2 cellular contexts compared by ENCODE assay signal in the genomic region with DNA sequence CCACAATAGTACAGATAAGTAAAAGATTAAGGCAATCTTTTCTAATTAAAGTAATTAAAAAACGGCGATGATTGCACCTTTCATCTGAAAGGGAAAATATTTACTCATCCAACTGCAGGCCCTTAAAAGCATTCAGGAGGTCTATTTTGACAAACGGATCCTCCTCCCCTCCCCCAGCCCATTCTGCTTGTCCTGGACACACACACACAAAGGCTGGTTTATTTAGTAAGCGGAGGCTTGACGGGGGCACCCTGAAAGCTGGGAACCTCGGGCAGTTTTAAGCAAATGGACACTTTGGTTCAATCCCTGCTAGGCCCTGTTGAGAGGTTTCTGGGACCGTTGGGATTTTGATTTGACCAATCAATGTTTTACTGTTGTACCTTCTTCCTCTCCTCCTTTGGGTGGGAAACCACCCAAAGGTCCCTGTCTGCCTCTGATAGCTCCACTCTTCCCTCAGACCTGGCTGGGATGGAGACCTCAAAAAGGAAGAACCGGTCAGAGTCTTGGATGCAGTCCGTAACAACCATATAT.
TF ChIP-seq lines count a peak whose summit lies in the region.

No MANE protein-coding gene starts in this region.

TF ChIP-seq in IMR-90, 13 proteins besides CTCF, POLR2A, EP300 and RAD21:
- TF ChIP-seq RCOR1 (IDR thresholded peaks at IDR 0.05; ENCODE audit: insufficient replicate concordance, low read length) (no peak), FOS (IDR thresholded peaks at IDR 0.05; ENCODE audit: low read depth, low read length) (no peak), MXI1 (IDR thresholded peaks at IDR 0.05; ENCODE audit: borderline replicate concordance, low read depth, low read length) (no peak), RFX5 (IDR thresholded peaks at IDR 0.05; ENCODE audit: low read depth, low read length) (no peak), ELK1 (IDR thresholded peaks at IDR 0.05; ENCODE audit: borderline replicate concordance, low read depth, low read length) (no peak), BHLHE40 (IDR thresholded peaks at IDR 0.05; ENCODE audit: low read depth, low read length) (no peak), USF2 (IDR thresholded peaks at IDR 0.05; ENCODE audit: low read depth, low read length) (no peak), CEBPB (IDR thresholded peaks at IDR 0.05; ENCODE audit: low read depth, low read length) (no peak), MAFK (IDR thresholded peaks at IDR 0.05; ENCODE audit: low read depth, low read length) (no peak), MAZ (IDR thresholded peaks at IDR 0.05; ENCODE audit: borderline replicate concordance, low read depth, low read length) (no peak), CHD1 (IDR thresholded peaks at IDR 0.05; ENCODE audit: low read depth, low read length) (no peak), SMC3 (IDR thresholded peaks at IDR 0.05; ENCODE audit: low read depth, low read length) (no peak)

TF ChIP-seq in HepG2, 621 proteins besides CTCF, POLR2A, EP300 and RAD21 (continues in another document):
- TF ChIP-seq SETDB1 (CRISPR knock-in tag; IDR thresholded peaks at IDR 0.05; ENCODE audit: borderline replicate concordance) (no peak), PRDM10 (CRISPR knock-in tag; IDR thresholded peaks at IDR 0.05; ENCODE audit: low read depth) (no peak), ZNF644 (CRISPR knock-in tag; IDR thresholded peaks at IDR 0.05; ENCODE audit: low read depth) (no peak), ZNF558 (CRISPR knock-in tag; IDR thresholded peaks at IDR 0.05; ENCODE audit: borderline replicate concordance) (no peak), FOXP4 (CRISPR knock-in tag; IDR thresholded peaks at IDR 0.05) (0 out of 2 replicates have a peak, but pooled peaks have one; percentile 20), ZNF761 (CRISPR knock-in tag; conservative IDR thresholded peaks at IDR 0.05) (no peak), ZNF460 (CRISPR knock-in tag; IDR thresholded peaks at IDR 0.05; ENCODE audit: borderline replicate concordance) (no peak), RBAK (CRISPR knock-in tag; IDR thresholded peaks at IDR 0.05) (no peak), ZNF660 (CRISPR knock-in tag; IDR thresholded peaks at IDR 0.05; ENCODE audit: borderline replicate concordance, low read depth) (no peak), SRF (IDR thresholded peaks at IDR 0.05; ENCODE audit: low read depth, low read length) (no peak), RFX5 (IDR thresholded peaks at IDR 0.05; ENCODE audit: low read depth, low read length) (no peak), SMAD1 (CRISPR knock-in tag; IDR thresholded peaks at IDR 0.05; ENCODE audit: borderline replicate concordance, low read depth) (no peak), ZNF441 (CRISPR knock-in tag; IDR thresholded peaks at IDR 0.05; ENCODE audit: borderline replicate concordance) (0 out of 2 replicates have a peak, but pooled peaks have one; percentile 27), KDM1A (CRISPR knock-in tag; IDR thresholded peaks at IDR 0.05) (no peak), ATF6 (CRISPR knock-in tag; conservative IDR thresholded peaks at IDR 0.05) (no peak), ZC3H4 (CRISPR knock-in tag; IDR thresholded peaks at IDR 0.05; ENCODE audit: borderline replicate concordance) (no peak), ZNF615 (CRISPR knock-in tag; IDR thresholded peaks at IDR 0.05; ENCODE audit: borderline replicate concordance) (no peak), CREM (IDR thresholded peaks at IDR 0.05) (no peak), CREM (CRISPR knock-in tag; IDR thresholded peaks at IDR 0.05) (no peak), TCF12 (IDR thresholded peaks at IDR 0.05) (no peak), TCF12 (CRISPR knock-in tag; IDR thresholded peaks at IDR 0.05) (no peak), TP53 (CRISPR knock-in tag; conservative IDR thresholded peaks at IDR 0.05) (no peak), ESRRA (CRISPR knock-in tag; IDR thresholded peaks at IDR 0.05; ENCODE audit: low read depth) (no peak), TBX2 (CRISPR knock-in tag; IDR thresholded peaks at IDR 0.05; ENCODE audit: borderline replicate concordance) (no peak; the same call in 1 of the 2 replicates), ZNF605 (CRISPR knock-in tag; IDR thresholded peaks at IDR 0.05) (no peak), ZNF564 (CRISPR knock-in tag; IDR thresholded peaks at IDR 0.05) (no peak), ZFP41 (CRISPR knock-in tag; IDR thresholded peaks at IDR 0.05; ENCODE audit: borderline replicate concordance) (no peak), NONO (IDR thresholded peaks at IDR 0.05) (no peak), NONO (CRISPR knock-in tag; conservative IDR thresholded peaks at IDR 0.05) (no peak), CHD2 (IDR thresholded peaks at IDR 0.05; ENCODE audit: low read depth, low read length) (no peak), ZNF121 (CRISPR knock-in tag; IDR thresholded peaks at IDR 0.05) (no peak), NR2F2 (IDR thresholded peaks at IDR 0.05; ENCODE audit: borderline replicate concordance, low read depth) (no peak), ZNF350 (CRISPR knock-in tag; IDR thresholded peaks at IDR 0.05; ENCODE audit: borderline replicate concordance, low read depth) (no peak), ZNF18 (CRISPR knock-in tag; IDR thresholded peaks at IDR 0.05; ENCODE audit: insufficient replicate concordance) (no peak), MYNN (CRISPR knock-in tag; IDR thresholded peaks at IDR 0.05; ENCODE audit: low read depth) (no peak), ZNF776 (CRISPR knock-in tag; IDR thresholded peaks at IDR 0.05) (no peak), FOXJ3 (CRISPR knock-in tag; IDR thresholded peaks at IDR 0.05; ENCODE audit: borderline replicate concordance) (no peak), MIER3 (CRISPR knock-in tag; IDR thresholded peaks at IDR 0.05; ENCODE audit: borderline replicate concordance) (no peak; the same call in 1 of the 2 replicates), ZNF670 (CRISPR knock-in tag; IDR thresholded peaks at IDR 0.05; ENCODE audit: borderline replicate concordance) (peak; percentile 63; the same call in 1 of the 2 replicates), RNF2 (conservative IDR thresholded peaks at IDR 0.05; ENCODE audit: low read depth) (no peak), PHF21A (CRISPR knock-in tag; IDR thresholded peaks at IDR 0.05) (no peak), NCOA1 (CRISPR knock-in tag; IDR thresholded peaks at IDR 0.05) (0 out of 2 replicates have a peak, but pooled peaks have one; percentile 17), ATF4 (CRISPR knock-in tag; IDR thresholded peaks at IDR 0.05) (no peak), FOXC1 (CRISPR knock-in tag; IDR thresholded peaks at IDR 0.05; ENCODE audit: borderline replicate concordance) (no peak), TBP (CRISPR knock-in tag; IDR thresholded peaks at IDR 0.05) (no peak), ZIK1 (CRISPR knock-in tag; IDR thresholded peaks at IDR 0.05; ENCODE audit: borderline replicate concordance, low read depth) (no peak), XBP1 (CRISPR knock-in tag; IDR thresholded peaks at IDR 0.05) (no peak), U2AF2 (IDR thresholded peaks at IDR 0.05; ENCODE audit: low read depth, low read length) (no peak), CAMTA2 (CRISPR knock-in tag; IDR thresholded peaks at IDR 0.05; ENCODE audit: borderline replicate concordance) (no peak)
- TF ChIP-seq, protein P1, sequence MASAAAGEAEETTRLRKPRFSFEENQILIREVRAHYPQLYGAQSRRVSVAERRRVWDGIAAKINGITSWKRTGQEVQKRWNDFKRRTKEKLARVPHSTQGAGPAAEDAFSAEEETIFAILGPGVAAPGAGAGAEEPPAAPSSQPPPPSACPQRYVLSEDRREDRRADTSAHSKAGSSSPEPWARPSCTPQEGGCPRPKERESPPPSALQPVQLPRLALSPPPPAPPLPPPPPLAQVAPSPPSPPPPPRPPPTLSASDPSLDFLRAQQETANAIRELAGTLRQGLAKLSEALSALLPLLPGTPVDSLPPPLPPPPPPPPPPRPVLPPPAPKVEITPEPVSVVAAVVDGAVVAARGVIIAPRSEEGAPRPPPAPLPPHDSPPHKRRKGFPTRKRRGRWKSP (CRISPR knock-in tag; IDR thresholded peaks at IDR 0.05): 0 out of 2 replicates have a peak, but pooled peaks have one; percentile 36
- TF ChIP-seq, protein P2, sequence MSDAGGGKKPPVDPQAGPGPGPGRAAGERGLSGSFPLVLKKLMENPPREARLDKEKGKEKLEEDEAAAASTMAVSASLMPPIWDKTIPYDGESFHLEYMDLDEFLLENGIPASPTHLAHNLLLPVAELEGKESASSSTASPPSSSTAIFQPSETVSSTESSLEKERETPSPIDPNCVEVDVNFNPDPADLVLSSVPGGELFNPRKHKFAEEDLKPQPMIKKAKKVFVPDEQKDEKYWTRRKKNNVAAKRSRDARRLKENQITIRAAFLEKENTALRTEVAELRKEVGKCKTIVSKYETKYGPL (CRISPR knock-in tag; IDR thresholded peaks at IDR 0.05): no peak
- TF ChIP-seq, protein P3, sequence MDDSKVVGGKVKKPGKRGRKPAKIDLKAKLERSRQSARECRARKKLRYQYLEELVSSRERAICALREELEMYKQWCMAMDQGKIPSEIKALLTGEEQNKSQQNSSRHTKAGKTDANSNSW (CRISPR knock-in tag; IDR thresholded peaks at IDR 0.05; ENCODE audit: borderline replicate concordance): no peak
- TF ChIP-seq, protein P4, sequence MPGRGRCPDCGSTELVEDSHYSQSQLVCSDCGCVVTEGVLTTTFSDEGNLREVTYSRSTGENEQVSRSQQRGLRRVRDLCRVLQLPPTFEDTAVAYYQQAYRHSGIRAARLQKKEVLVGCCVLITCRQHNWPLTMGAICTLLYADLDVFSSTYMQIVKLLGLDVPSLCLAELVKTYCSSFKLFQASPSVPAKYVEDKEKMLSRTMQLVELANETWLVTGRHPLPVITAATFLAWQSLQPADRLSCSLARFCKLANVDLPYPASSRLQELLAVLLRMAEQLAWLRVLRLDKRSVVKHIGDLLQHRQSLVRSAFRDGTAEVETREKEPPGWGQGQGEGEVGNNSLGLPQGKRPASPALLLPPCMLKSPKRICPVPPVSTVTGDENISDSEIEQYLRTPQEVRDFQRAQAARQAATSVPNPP (CRISPR knock-in tag; IDR thresholded peaks at IDR 0.05): no peak
